ENCODE assay signal across 27 cellular contexts in the genomic region with DNA sequence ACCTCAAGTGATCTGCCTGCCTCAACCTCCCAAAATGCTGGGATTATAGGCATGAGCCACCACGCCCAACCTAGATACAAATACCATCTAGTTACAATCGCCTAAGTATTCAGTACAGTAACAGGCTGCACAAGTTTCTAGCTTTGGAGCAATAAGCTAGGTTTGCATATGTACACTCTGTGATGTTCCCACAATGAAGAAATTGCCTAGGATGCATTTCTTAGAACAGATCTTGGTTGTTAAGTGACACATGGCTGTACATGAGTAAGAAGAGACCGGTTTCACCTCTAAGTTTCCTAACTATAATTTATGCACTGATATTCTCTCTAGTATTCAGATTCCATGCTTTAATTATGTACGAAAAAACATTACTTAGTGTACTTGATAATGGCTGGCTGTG. TPM values are rescaled to one million over a fixed set of nuclear protein-coding genes. Genes with fewer than 3 reads are reported as not detected.
DNase-seq lines count a peak whose midpoint lies in the region; ATAC-seq and TF ChIP-seq lines count a peak whose summit lies in the region.
"Had no signal": no experiment of that assay in that cellular context is flagged by ENCODE, and none has a peak within 500 bp of the region (broad histone marks: within the 10 kb centered on the region; RNA-seq: fewer than 3 reads in every experiment).

No MANE protein-coding gene starts in this region.

- H3K14ac ChIP-seq in mesenchymal stem cell (ENCODE audit: low read length in 2 of 2) (no peak overlapping the region), H9 (ENCODE audit: insufficient read depth, low read length) (no peak overlapping the region)

- BruUV-seq in MCF 10A (replicated peaks; lab: Mats Ljungman, UMichigan) (no TSS peak), mammary epithelial cell (replicated peaks; lab: Mats Ljungman, UMichigan) (no TSS peak)

- H3K23ac ChIP-seq in mesenchymal stem cell (ENCODE audit: low read length in 2 of 2) (no peak overlapping the region), H9 (ENCODE audit: insufficient read length, low read depth, low read length) (no peak overlapping the region)

- POLR2A ChIA-PET in MCF 10A (lab: Yijun Ruan, JAX) = interaction anchor here (1.8 kb wide), 1 partner anchor 9 kb away, joined by 5 read pairs; no protein-coding TSS in a partner anchor

- no peak overlapping the region for H2BK20ac ChIP-seq in H9 (ENCODE audit: low read depth, low read length, poor library complexity, severe bottlenecking)

- no peak overlapping the region for H2BK120ac ChIP-seq in mesenchymal stem cell (ENCODE audit: low read depth, low read length)
- H2BK120ac ChIP-seq in H9 (ENCODE audit: low read depth, low read length, poor library complexity, severe bottlenecking) = no peak overlapping the region

- WGBS in mammary epithelial cell (ENCODE audit: low coverage, missing lambda C conversion rate) = 96% methylated on average over 4 of the region's 4 CpGs
- WGBS in mesenchymal stem cell = 100% methylated on average over 2 of the region's 4 CpGs
- WGBS in H9 (ENCODE audit: extremely low coverage, insufficient read length, low lambda C conversion rate) = no CpG with 5 or more reads among the region's 4 CpGs

- no peak overlapping the region for H3K4me3 Mint-ChIP-seq in MCF 10A (ENCODE audit: unreplicated experiment)
- H3K4me3 Mint-ChIP-seq in H9 = no peak overlapping the region
- H3K4me3 Mint-ChIP-seq: activated naive CD4-positive, alpha-beta T cell treated with anti-CD3 and anti-CD28 coated beads, Interleukin-2, amount 50 U/mL, for 24 hours; nephron progenitor cell; stimulated activated memory B cell treated with anti-CD40 and anti-IgM and Interleukin-4, amounts not matched to agents 10 μg/mL and 1 μg/mL and 100 μg/mL, for 72 hours had no signal

- no peaks in the 10 kb centered on the region for H3K9me3 ChIP-seq in mammary epithelial cell (replicated peaks; ENCODE audit: insufficient read depth, low read length)
- no peaks in the 10 kb centered on the region for H3K9me3 ChIP-seq in mesenchymal stem cell (ENCODE audit: control insufficient read depth, low read length)
- no peaks in the 10 kb centered on the region for H3K9me3 ChIP-seq in H9 (ENCODE audit: control insufficient read depth, low read depth, low read length)
- H3K9me3 ChIP-seq: BLaER1, heart right ventricle, left lung, psoas muscle had no signal

- H3K27me3 ChIP-seq in mammary epithelial cell (ENCODE audit: insufficient read depth, low read length) (no peaks in the 10 kb centered on the region), mesenchymal stem cell (ENCODE audit: control insufficient read depth in 1 of 2, insufficient read depth in 1 of 2, low read length in 2 of 2) (no peaks in the 10 kb centered on the region), H9 (ENCODE audit: insufficient read depth, low read length) (no peaks in the 10 kb centered on the region)
- H3K27me3 ChIP-seq: BLaER1, heart right ventricle, left lung had no signal

- H2BK15ac ChIP-seq in mesenchymal stem cell (ENCODE audit: low read depth, poor library complexity, severe bottlenecking) = no peak overlapping the region
- no peak overlapping the region for H2BK15ac ChIP-seq in H9 (ENCODE audit: low read depth, low read length)

- no peak overlapping the region for H2BK12ac ChIP-seq in mesenchymal stem cell (ENCODE audit: low read length in 2 of 2)
- H2BK12ac ChIP-seq in H9 (ENCODE audit: insufficient read length, low read depth, low read length) = no peak overlapping the region

- peaks cover 16% of the 10 kb centered on the region for H3K4me1 Mint-ChIP-seq in MCF 10A (ENCODE audit: insufficient read depth, unreplicated experiment)
- H3K4me1 Mint-ChIP-seq in H9 = peaks cover 13 to 18% of the 10 kb centered on the region in 2 experiments
- H3K4me1 Mint-ChIP-seq: activated naive CD4-positive, alpha-beta T cell treated with anti-CD3 and anti-CD28 coated beads, Interleukin-2, amount 50 U/mL, for 24 hours; stimulated activated memory B cell treated with anti-CD40 and anti-IgM and Interleukin-4, amounts not matched to agents 10 μg/mL and 1 μg/mL and 100 μg/mL, for 72 hours had no signal

- H2BK5ac ChIP-seq in mesenchymal stem cell (ENCODE audit: low read depth, low read length, poor library complexity, severe bottlenecking) = no peak overlapping the region
- no peak overlapping the region for H2BK5ac ChIP-seq in H9 (ENCODE audit: insufficient read length, low read length)

- no peak for DNase-seq in MCF 10A (ENCODE audit: unreplicated experiment)
- no peak for DNase-seq in mammary epithelial cell
- DNase-seq in coronary artery (ENCODE audit: low spot score) = no peak
- DNase-seq in mesenchymal stem cell = no peak
- DNase-seq in NCI-H2029 (lab: John Stamatoyannopoulos, UW) = no peak
- DNase-seq in H9 = no peak
- DNase-seq in kidney glomerular epithelial cell (lab: John Stamatoyannopoulos, UW) = no peak
- DNase-seq: activated CD4-positive, alpha-beta T cell treated with anti-CD3 and anti-CD28 coated beads for 48 hours; aorta; Calu3; effector memory CD4-positive, alpha-beta T cell; heart right ventricle; Karpas-422; left lung; NCI-H1092 treated with DMSO at 0.1 percent for 48 hours; NCI-H2029 treated with DMSO at 0.1 percent for 48 hours; NCI-H345; NCI-H82; nephron progenitor cell; psoas muscle; SHP77 treated with DMSO at 0.1 percent for 48 hours; small intestine; T-helper 1 cell had no signal

- H3K27ac ChIP-seq in mammary epithelial cell (ENCODE audit: insufficient read depth, low read depth, low read length) (no peak overlapping the region), coronary artery (peak overlapping the region; percentile 52 to 60), mesenchymal stem cell (ENCODE audit: low read length, poor library complexity, severe bottlenecking) (no peak overlapping the region), H9 (ENCODE audit: insufficient read length, low read depth, low read length) (no peak overlapping the region)
- H3K27ac ChIP-seq: BLaER1, psoas muscle had no signal

- CTCF ChIA-PET in MCF 10A (lab: Yijun Ruan, JAX) (interaction anchor here (0.5 kb wide), 1 partner anchor 124 kb away, joined by 3 read pairs; no protein-coding TSS in a partner anchor), mammary epithelial cell (lab: Charles Lee; ENCODE audit: low non-redundant PET) (no interaction called here)

- no peak overlapping the region for H3K56ac ChIP-seq in H9 (ENCODE audit: insufficient read length, low read depth, low read length)

- H4K91ac ChIP-seq in mesenchymal stem cell (ENCODE audit: low read length) = no peak overlapping the region
- H4K91ac ChIP-seq in H9 (ENCODE audit: insufficient read length, low read depth, low read length) = no peak overlapping the region

- H3K79me2 ChIP-seq in mammary epithelial cell (ENCODE audit: insufficient read depth, low read length) = peaks cover 8% of the 10 kb centered on the region
- no peaks in the 10 kb centered on the region for H3K79me2 ChIP-seq in H9 (ENCODE audit: insufficient read depth, low read length)

- H3K4me1 ChIP-seq in mammary epithelial cell (ENCODE audit: insufficient read depth, low read length) (peaks cover 13% of the 10 kb centered on the region), mesenchymal stem cell (ENCODE audit: control insufficient read depth, insufficient read depth, low read depth, low read length) (no peaks in the 10 kb centered on the region), H9 (ENCODE audit: insufficient read depth, low read length) (no peaks in the 10 kb centered on the region)
- H3K4me1 ChIP-seq: psoas muscle had no signal

- H3K27me3 Mint-ChIP-seq in MCF 10A (ENCODE audit: insufficient read depth, unreplicated experiment) (no peaks in the 10 kb centered on the region), H9 (ENCODE audit: low read depth) (no peaks in the 10 kb centered on the region; the same call in 1 of the 2 replicates)
- H3K27me3 Mint-ChIP-seq: activated naive CD4-positive, alpha-beta T cell treated with anti-CD3 and anti-CD28 coated beads, Interleukin-2, amount 50 U/mL, for 24 hours; stimulated activated memory B cell treated with anti-CD40 and anti-IgM and Interleukin-4, amounts not matched to agents 10 μg/mL and 1 μg/mL and 100 μg/mL, for 72 hours had no signal

- no peaks in the 10 kb centered on the region for H4K20me1 ChIP-seq in mammary epithelial cell (ENCODE audit: insufficient read depth, low read length)
- H4K20me1 ChIP-seq in H9 (ENCODE audit: control insufficient read depth, insufficient read depth, insufficient read length) = no peaks in the 10 kb centered on the region
- H4K20me1 ChIP-seq: BLaER1 had no signal

- no peaks in the 10 kb centered on the region for H3K36me3 ChIP-seq in mammary epithelial cell (ENCODE audit: insufficient read depth, low read length)
- no peaks in the 10 kb centered on the region for H3K36me3 ChIP-seq in mesenchymal stem cell (ENCODE audit: control insufficient read depth in 1 of 2, insufficient read depth in 2 of 2, low read depth in 1 of 2, low read length in 2 of 2)
- H3K36me3 ChIP-seq: BLaER1, heart right ventricle, left lung had no signal

- peaks cover 5% of the 10 kb centered on the region for H3K79me1 ChIP-seq in mesenchymal stem cell (replicated peaks; ENCODE audit: low read length, poor library complexity, severe bottlenecking)
- H3K79me1 ChIP-seq in H9 (ENCODE audit: insufficient read depth, low read depth, low read length, poor library complexity, severe bottlenecking) = no peaks in the 10 kb centered on the region

- H3K9me3 Mint-ChIP-seq in MCF 10A (ENCODE audit: unreplicated experiment) (no peaks in the 10 kb centered on the region), H9 (no peaks in the 10 kb centered on the region)
- H3K9me3 Mint-ChIP-seq: activated naive CD4-positive, alpha-beta T cell treated with anti-CD3 and anti-CD28 coated beads, Interleukin-2, amount 50 U/mL, for 24 hours; stimulated activated memory B cell treated with anti-CD40 and anti-IgM and Interleukin-4, amounts not matched to agents 10 μg/mL and 1 μg/mL and 100 μg/mL, for 72 hours had no signal

- H3K4ac ChIP-seq in mesenchymal stem cell (ENCODE audit: low read depth in 1 of 2, low read length in 2 of 2) (no peak overlapping the region), H9 (ENCODE audit: low read depth, low read length) (no peak overlapping the region)

- H3K9ac ChIP-seq in mammary epithelial cell (ENCODE audit: insufficient read depth, low read length) = no peak overlapping the region
- peak overlapping the region; percentile 73 for H3K9ac ChIP-seq in mesenchymal stem cell (ENCODE audit: low read length)
- no peak overlapping the region for H3K9ac ChIP-seq in H9 (ENCODE audit: extremely low read depth, insufficient read length, low read length)

- H3T11ph ChIP-seq in H9 (ENCODE audit: low read length) = no peak overlapping the region

- no peak overlapping the region for H4K5ac ChIP-seq in H9 (ENCODE audit: insufficient read length, low read depth, low read length)

- in situ Hi-C loops in mammary epithelial cell (cut with MboI; ENCODE audit: low sequenced_read_pairs in 2 of 2) = no loop called here

- no peak overlapping the region for H2AFZ ChIP-seq in mammary epithelial cell (ENCODE audit: low read depth, low read length)
- no peak overlapping the region for H2AFZ ChIP-seq in mesenchymal stem cell (ENCODE audit: low read depth, low read length)
- no peak overlapping the region for H2AFZ ChIP-seq in H9 (ENCODE audit: low read length)

- H3K4me3 ChIP-seq in mammary epithelial cell (replicated peaks in 1 of 3; ENCODE audit: insufficient read depth in 1 of 3, low read depth in 2 of 3, low read length in 3 of 3) (no peak overlapping the region), coronary artery (no peak overlapping the region), mesenchymal stem cell (ENCODE audit: insufficient read depth in 1 of 2, low read depth in 1 of 2, low read length in 2 of 2) (peak overlapping the region in 1 of 2 experiments; percentile 36)
- H3K4me3 ChIP-seq: BLaER1, heart right ventricle, left lung, psoas muscle had no signal

- H3K23me2 ChIP-seq in H9 (ENCODE audit: insufficient read length, low read depth, low read length, poor library complexity, severe bottlenecking) = no peaks in the 10 kb centered on the region

- H3K36me3 Mint-ChIP-seq in MCF 10A (ENCODE audit: insufficient read depth, unreplicated experiment) = peaks cover 7% of the 10 kb centered on the region
- peaks cover 0 to 4% (median 0%) of the 10 kb centered on the region in 3 experiments; a peak in 1 of 7 replicates for H3K36me3 Mint-ChIP-seq in H9 (ENCODE audit: insufficient read depth in 1 of 3, low read depth in 3 of 3)
- H3K36me3 Mint-ChIP-seq: activated naive CD4-positive, alpha-beta T cell treated with anti-CD3 and anti-CD28 coated beads, Interleukin-2, amount 50 U/mL, for 24 hours; stimulated activated memory B cell treated with anti-CD40 and anti-IgM and Interleukin-4, amounts not matched to agents 10 μg/mL and 1 μg/mL and 100 μg/mL, for 72 hours had no signal

- TF ChIP-seq CTCF in MCF 10A (IDR thresholded peaks at IDR 0.05; ENCODE audit: unreplicated experiment) = no peak
- no peak for TF ChIP-seq CTCF in mammary epithelial cell (conservative IDR thresholded peaks at IDR 0.05 in 1 of 2, IDR thresholded peaks at IDR 0.05 in 1 of 2; ENCODE audit: extremely low read depth in 1 of 2, insufficient read depth in 1 of 2, low read depth in 1 of 2, low read length in 2 of 2)
- TF ChIP-seq CTCF in coronary artery (IDR thresholded peaks at IDR 0.05) = no peak
- TF ChIP-seq CTCF in H9 (conservative IDR thresholded peaks at IDR 0.05) = no peak

- H3K27ac Mint-ChIP-seq in MCF 10A (ENCODE audit: low read depth, unreplicated experiment) (peak overlapping the region; percentile 89), H9 (peak overlapping the region in 1 of 3 experiments; percentile 91; a peak in 2 of 7 replicates)
- H3K27ac Mint-ChIP-seq: activated naive CD4-positive, alpha-beta T cell treated with anti-CD3 and anti-CD28 coated beads, Interleukin-2, amount 50 U/mL, for 24 hours; stimulated activated memory B cell treated with anti-CD40 and anti-IgM and Interleukin-4, amounts not matched to agents 10 μg/mL and 1 μg/mL and 100 μg/mL, for 72 hours had no signal

- H3K18ac ChIP-seq in mesenchymal stem cell (ENCODE audit: low read depth in 1 of 2, low read length in 2 of 2) = no peak overlapping the region
- H3K18ac ChIP-seq in H9 (ENCODE audit: insufficient read length, low read depth, low read length) = no peak overlapping the region

- intact Hi-C loops in MCF 10A (cut with micrococcal nuclease) = no loop called here
- intact Hi-C loops in mammary epithelial cell (cut with micrococcal nuclease) = no loop called here

- ATAC-seq in HG02852 (IDR thresholded peaks at IDR 0.05; ENCODE audit: unreplicated experiment) = no peak
- ATAC-seq: heart right ventricle; left lung; psoas muscle; stimulated activated memory B cell treated with anti-CD40 and anti-IgM and Interleukin-4, amounts not matched to agents 10 μg/mL and 1 μg/mL and 100 μg/mL, for 72 hours had no signal

- H4K8ac ChIP-seq in mesenchymal stem cell (ENCODE audit: low read length) (no peak overlapping the region), H9 (replicated peaks; ENCODE audit: insufficient read length, low read depth, low read length) (no peak overlapping the region)

- dilution Hi-C loops in mammary epithelial cell (cut with HindIII; ENCODE audit: low sequenced_read_pairs) = no loop called here

- H3K4me2 ChIP-seq in mammary epithelial cell (ENCODE audit: insufficient read depth, low read depth, low read length) = no peak overlapping the region
- no peak overlapping the region for H3K4me2 ChIP-seq in mesenchymal stem cell (ENCODE audit: low read length, poor library complexity, severe bottlenecking)
- no peak overlapping the region for H3K4me2 ChIP-seq in H9 (ENCODE audit: insufficient read depth, insufficient read length, low read length)

- H2AK5ac ChIP-seq in mesenchymal stem cell (ENCODE audit: low read length, severe bottlenecking) (no peak overlapping the region), H9 (ENCODE audit: insufficient read length, low read length) (no peak overlapping the region)

RNA-seq across cellular contexts. Expression of gene TUBA1C, which starts 5.4 kb away (rescaled TPM):
- 253 and 303 TPM in 2 replicates for total RNA-seq in MCF 10A (2022)
- 100 to 1,000 TPM; 455 to 532 TPM for total RNA-seq in mammary epithelial cell
- polyA plus RNA-seq in mammary epithelial cell = 3,239 TPM
- polyA minus RNA-seq in mammary epithelial cell = 2,445 TPM
- 532 TPM for polyA plus RNA-seq in mesenchymal stem cell (2013, experiment 1 of 2)
- 549 TPM for polyA plus RNA-seq in mesenchymal stem cell (2013, experiment 2 of 2)
- total RNA-seq in H9 (2021) = 660 and 684 TPM in 2 replicates

RNA-seq across cellular contexts. Expression of gene PRPH, which starts 35.5 kb away (rescaled TPM):
- total RNA-seq in MCF 10A (2022) = 1.4 and 2.7 TPM in 2 replicates
- under 1 TPM in 1 of 2 donors, not detected in 1; 0.35 TPM for total RNA-seq in mammary epithelial cell
- not detected for polyA plus RNA-seq in mammary epithelial cell
- polyA minus RNA-seq in mammary epithelial cell = not detected
- not detected for polyA plus RNA-seq in mesenchymal stem cell (2013, experiment 1 of 2)
- polyA plus RNA-seq in mesenchymal stem cell (2013, experiment 2 of 2) = not detected
- 1.1 and 2.2 TPM in 2 replicates for total RNA-seq in H9 (2021)
- total RNA-seq: Calu3, psoas muscle had no signal

Comparison
In these comparisons a context has a peak if more than half of its experiments do, and no peak if none do; other contexts are left out.
1. H3K27ac ChIP-seq: peak in coronary artery (2 of 2); none in mammary epithelial cell (single experiment), mesenchymal stem cell (single experiment) and H9 (single experiment).